ENCODE assay signal across 8 cellular contexts in the genomic region with DNA sequence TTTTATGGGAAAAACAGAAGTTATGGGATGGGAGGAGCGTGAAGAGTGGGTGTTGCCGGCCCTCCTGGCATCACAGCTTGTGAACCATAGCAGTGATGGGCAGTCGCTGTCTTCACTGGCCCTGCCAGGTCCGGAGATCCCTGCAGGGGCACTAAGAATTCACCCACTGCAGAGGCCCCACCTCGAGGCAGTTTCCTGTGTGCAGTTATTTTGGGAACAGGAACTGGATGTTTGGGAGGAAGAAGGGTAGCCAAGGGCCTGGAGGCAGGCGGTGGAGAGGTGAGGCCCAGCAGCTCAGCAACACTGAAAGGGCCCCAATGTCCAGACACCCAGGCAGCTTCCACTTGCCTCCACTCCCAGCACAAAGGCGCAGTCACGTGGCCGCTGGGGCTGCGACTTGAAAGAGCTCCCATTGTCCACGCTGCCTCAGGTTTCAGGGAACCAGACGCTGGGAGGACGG.
DNase-seq lines count a peak whose midpoint lies in the region; ATAC-seq lines count a peak whose summit lies in the region.

No MANE protein-coding gene starts in this region.

- H3K27me3 Mint-ChIP-seq in stimulated activated naive CD8-positive, alpha-beta T cell treated with anti-CD3 and anti-CD28 coated beads, Interleukin-15, amount 100 ng/mL, for 72 hours = peaks cover 28% of the 10 kb centered on the region

- H3K27ac Mint-ChIP-seq in stimulated activated naive CD8-positive, alpha-beta T cell treated with anti-CD3 and anti-CD28 coated beads, Interleukin-15, amount 100 ng/mL, for 72 hours = no peak overlapping the region

- H3K4me3 Mint-ChIP-seq in stimulated activated naive CD8-positive, alpha-beta T cell treated with anti-CD3 and anti-CD28 coated beads, Interleukin-15, amount 100 ng/mL, for 72 hours = no peak overlapping the region

- peak overlapping the region; percentile 17 for H3K27ac ChIP-seq in temporal lobe (ENCODE audit: low read depth, low read length)

- no peak for ATAC-seq in stimulated activated naive CD8-positive, alpha-beta T cell treated with anti-CD3 and anti-CD28 coated beads, Interleukin-15, amount 100 ng/mL, for 72 hours
- ATAC-seq in GM18867 (IDR thresholded peaks at IDR 0.05; ENCODE audit: unreplicated experiment) = no peak

- DNase-seq in NCI-H2107 (lab: John Stamatoyannopoulos, UW) (peak; percentile 34), ecto neural progenitor cell (ENCODE audit: low spot score) (peak; percentile 70), lung microvascular endothelial cell (ENCODE audit: low read depth in 2 of 2) (peak; percentile 25 to 49), HuH-7.5 (ENCODE audit: low spot score) (no peak), SIG-M5 treated with dmso at 0.1 percent for 504 hours (lab: John Stamatoyannopoulos, UW; ENCODE audit: unreplicated experiment) (no peak)
- DNase-seq in stimulated activated naive CD8-positive, alpha-beta T cell treated with anti-CD3 and anti-CD28 coated beads, Interleukin-15, amount 100 ng/mL, for 72 hours = no peak

- no peaks in the 10 kb centered on the region for H3K9me3 Mint-ChIP-seq in stimulated activated naive CD8-positive, alpha-beta T cell treated with anti-CD3 and anti-CD28 coated beads, Interleukin-15, amount 100 ng/mL, for 72 hours

- H3K4me1 Mint-ChIP-seq in stimulated activated naive CD8-positive, alpha-beta T cell treated with anti-CD3 and anti-CD28 coated beads, Interleukin-15, amount 100 ng/mL, for 72 hours = no peaks in the 10 kb centered on the region

Comparison
In these comparisons a context has a peak if more than half of its experiments do, and no peak if none do; other contexts are left out.
1. DNase-seq: peak in NCI-H2107 (single experiment), ecto neural progenitor cell (single experiment) and lung microvascular endothelial cell (2 of 2); none in HuH-7.5 (single experiment), stimulated activated naive CD8-positive, alpha-beta T cell treated with anti-CD3 and anti-CD28 coated beads, Interleukin-15, amount 100 ng/mL, for 72 hours (0 of 2) and SIG-M5 treated with dmso at 0.1 percent for 504 hours (single experiment).